ENCODE assay signal across 10 cellular contexts in the genomic region with DNA sequence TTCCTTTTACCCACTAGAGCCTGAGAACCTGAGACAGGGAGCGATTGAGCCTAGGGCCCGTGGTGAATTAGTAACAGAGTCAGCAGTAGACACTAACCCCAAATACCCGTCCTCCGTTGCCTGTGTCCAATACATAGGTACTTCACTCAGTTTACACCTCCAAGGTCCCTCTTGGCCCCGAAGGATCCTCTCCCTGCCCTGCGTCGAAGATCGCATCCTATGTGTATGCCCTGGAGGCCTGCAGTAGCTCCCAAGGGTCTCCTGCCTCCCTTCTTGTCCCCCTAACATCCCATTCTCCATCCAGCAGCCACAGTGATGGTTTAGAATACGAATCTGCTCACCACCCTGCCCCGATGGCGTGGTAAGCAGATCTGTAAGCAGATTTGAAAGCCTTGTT.
DNase-seq lines count a peak whose midpoint lies in the region; ATAC-seq, FAIRE-seq and TF ChIP-seq lines count a peak whose summit lies in the region.
"Had no signal": no experiment of that assay in that cellular context is flagged by ENCODE, and none has a peak within 500 bp of the region (broad histone marks: within the 10 kb centered on the region; RNA-seq: fewer than 3 reads in every experiment).

No MANE protein-coding gene starts in this region.

- H3K9me3 Mint-ChIP-seq in activated T-cell treated with anti-CD3 and anti-CD28 coated beads, Interleukin-2, amount 50 U/mL, for 24 hours: no peaks in the 10 kb centered on the region
- H3K9me3 Mint-ChIP-seq: activated T-helper 2 cell treated with anti-CD3 and anti-CD28 coated beads, Interferon-gamma antibody, Interleukin-2, Interleukin-4, amounts not matched to agents 10 μg/mL and 5 μg/mL and 100 μg/mL, durations not matched to agents 14 hours and 24 hours and 36 hours had no signal

- H3K9me3 ChIP-seq in testis: no peaks in the 10 kb centered on the region
- H3K9me3 ChIP-seq in OCI-LY7 (ENCODE audit: low read length): no peaks in the 10 kb centered on the region
- H3K9me3 ChIP-seq: SJSA1 had no signal

- POLR2A ChIA-PET in OCI-LY7 (lab: Charles Lee): no interaction called here

- H3K9me2 ChIP-seq in OCI-LY7 (ENCODE audit: insufficient read depth, low read length): no peaks in the 10 kb centered on the region

- no peak overlapping the region for H3K56ac ChIP-seq in mesendoderm (ENCODE audit: low read length)

- peak overlapping the region; percentile 35 for H3K4me3 Mint-ChIP-seq in activated T-cell treated with anti-CD3 and anti-CD28 coated beads, Interleukin-2, amount 50 U/mL, for 24 hours

- no peak for FAIRE-seq in bronchial epithelial cell (lab: Jason Lieb, UNC)

- no peak overlapping the region for H2BK5ac ChIP-seq in mesendoderm (ENCODE audit: low read length)

- no peak for TF ChIP-seq CTCF in bronchial epithelial cell (IDR thresholded peaks at IDR 0.05; ENCODE audit: insufficient read depth, low read length, severe bottlenecking)
- no peak for TF ChIP-seq CTCF in testis (IDR thresholded peaks at IDR 0.05)
- TF ChIP-seq CTCF in OCI-LY7 (conservative IDR thresholded peaks at IDR 0.05; ENCODE audit: low read length): no peak

- no peak overlapping the region for H2BK120ac ChIP-seq in mesendoderm (ENCODE audit: low read depth, low read length)

- WGBS in mesendoderm (ENCODE audit: extremely low coverage, insufficient coverage, low lambda C conversion rate): no CpG with 5 or more reads among the region's 11 CpGs
- 43 to 68% methylated on average over 6 to 11 of the region's 11 CpGs for WGBS in testis, 2 donors

- H3K36me3 Mint-ChIP-seq in activated T-cell treated with anti-CD3 and anti-CD28 coated beads, Interleukin-2, amount 50 U/mL, for 24 hours (ENCODE audit: low read depth): no peaks in the 10 kb centered on the region

- no peaks in the 10 kb centered on the region; the same call in 1 of the 2 replicates for H4K20me1 ChIP-seq in OCI-LY7 (ENCODE audit: insufficient read depth, low read length)

- no peak overlapping the region for H2BK15ac ChIP-seq in mesendoderm (replicated peaks; ENCODE audit: low read depth)

- H3K27ac Mint-ChIP-seq in activated T-cell treated with anti-CD3 and anti-CD28 coated beads, Interleukin-2, amount 50 U/mL, for 24 hours: no peak overlapping the region
- H3K27ac Mint-ChIP-seq: activated T-helper 2 cell treated with anti-CD3 and anti-CD28 coated beads, Interferon-gamma antibody, Interleukin-2, Interleukin-4, amounts not matched to agents 10 μg/mL and 5 μg/mL and 100 μg/mL, durations not matched to agents 14 hours and 24 hours and 36 hours had no signal

- peak overlapping the region; percentile 47 for H3K9ac ChIP-seq in mesendoderm (ENCODE audit: low read length)

- H3K36me3 ChIP-seq in bronchial epithelial cell (ENCODE audit: control insufficient read depth, insufficient read depth, low read length) (no peaks in the 10 kb centered on the region), mesendoderm (ENCODE audit: control insufficient read depth, insufficient read depth, low read length) (no peaks in the 10 kb centered on the region), testis (ENCODE audit: low read depth, missing control alignments) (no peaks in the 10 kb centered on the region), OCI-LY7 (ENCODE audit: insufficient read depth, low read length) (no peaks in the 10 kb centered on the region)
- H3K36me3 ChIP-seq: SJSA1 had no signal

- BruUV-seq in OCI-LY7 (replicated peaks; lab: Mats Ljungman, UMichigan): no TSS peak

- H3K4ac ChIP-seq in mesendoderm (ENCODE audit: low read depth, low read length): no peak overlapping the region

- peaks cover 12% of the 10 kb centered on the region for H3K4me1 Mint-ChIP-seq in activated T-cell treated with anti-CD3 and anti-CD28 coated beads, Interleukin-2, amount 50 U/mL, for 24 hours (ENCODE audit: low read depth)

- H3K27ac ChIP-seq in mesendoderm (ENCODE audit: low read depth, low read length) (no peak overlapping the region), testis (no peak overlapping the region), OCI-LY7 (ENCODE audit: low read depth, low read length, poor library complexity, severe bottlenecking) (no peak overlapping the region)
- H3K27ac ChIP-seq: SJSA1 had no signal

- no peak for DNase-seq in activated T-cell treated with anti-CD3 and anti-CD28 coated beads, Interleukin-2, amount 50 U/mL, for 24 hours
- DNase-seq in activated T-cell treated with anti-CD3 and anti-CD28 coated beads, Interleukin-2, amount 50 U/mL, for 1 hour: no peak
- DNase-seq in bronchial epithelial cell (ENCODE audit: low read depth) (no peak), mesendoderm (no peak), testis (no peak), AG20443 (ENCODE audit: low spot score) (no peak), OCI-LY7 (ENCODE audit: low spot score) (no peak)

- H4K8ac ChIP-seq in mesendoderm (ENCODE audit: low read depth, low read length): no peak overlapping the region

- intact Hi-C loops in testis (cut with DNase I; ENCODE audit: low total_unique reads) (no loop called here), OCI-LY7 (cut with micrococcal nuclease; ENCODE audit: unreplicated experiment) (no loop called here)

- peak overlapping the region; percentile 36 for H3K4me2 ChIP-seq in mesendoderm (ENCODE audit: low read length)
- no peak overlapping the region for H3K4me2 ChIP-seq in OCI-LY7 (ENCODE audit: low read length)

- H2AFZ ChIP-seq in OCI-LY7 (ENCODE audit: low read length): no peak overlapping the region

- H3K4me1 ChIP-seq in mesendoderm (ENCODE audit: control insufficient read depth, low read depth, low read length): no peaks in the 10 kb centered on the region
- no peaks in the 10 kb centered on the region for H3K4me1 ChIP-seq in testis
- H3K4me1 ChIP-seq in OCI-LY7 (ENCODE audit: insufficient read depth, low read length, poor library complexity, severe bottlenecking): no peaks in the 10 kb centered on the region
- H3K4me1 ChIP-seq: SJSA1 had no signal

- no peak for ATAC-seq in HG03521 (IDR thresholded peaks at IDR 0.05; ENCODE audit: unreplicated experiment)

- no peaks in the 10 kb centered on the region for H3K79me1 ChIP-seq in mesendoderm (ENCODE audit: low read length)

- H3K79me2 ChIP-seq in mesendoderm (ENCODE audit: control insufficient read depth, insufficient read depth, low read length) (no peaks in the 10 kb centered on the region), OCI-LY7 (ENCODE audit: insufficient read depth, low read depth, low read length) (no peaks in the 10 kb centered on the region)

- no peak overlapping the region for H4K5ac ChIP-seq in mesendoderm (ENCODE audit: low read length)

- no peak overlapping the region for H3K18ac ChIP-seq in mesendoderm (ENCODE audit: low read length)

- no peak for TF ChIP-seq POLR2A in testis (IDR thresholded peaks at IDR 0.05)

- peaks cover 2% of the 10 kb centered on the region for H3K27me3 ChIP-seq in bronchial epithelial cell (ENCODE audit: control insufficient read depth, insufficient read depth, low read length)
- peaks cover 7% of the 10 kb centered on the region for H3K27me3 ChIP-seq in mesendoderm (ENCODE audit: insufficient read depth, low read length, poor library complexity)
- H3K27me3 ChIP-seq in testis: no peaks in the 10 kb centered on the region

- H3K4me3 ChIP-seq in bronchial epithelial cell (ENCODE audit: low read depth, low read length) (peak overlapping the region; percentile 21), mesendoderm (ENCODE audit: low read length) (no peak overlapping the region), testis (peak overlapping the region; percentile 40 to 62), OCI-LY7 (ENCODE audit: low read depth, low read length, poor library complexity, severe bottlenecking) (no peak overlapping the region)
- H3K4me3 ChIP-seq: SJSA1 had no signal

- H2AK5ac ChIP-seq in mesendoderm (ENCODE audit: low read length): no peak overlapping the region

- H3K23ac ChIP-seq in mesendoderm (ENCODE audit: low read length): no peak overlapping the region

- peaks cover 46% of the 10 kb centered on the region for H3K27me3 Mint-ChIP-seq in activated T-cell treated with anti-CD3 and anti-CD28 coated beads, Interleukin-2, amount 50 U/mL, for 24 hours

- CTCF ChIA-PET in OCI-LY7 (lab: Charles Lee; ENCODE audit: unreplicated experiment): no interaction called here

Comparison
In these comparisons a context has a peak if more than half of its experiments do, and no peak if none do; other contexts are left out.
1. H3K4me3 ChIP-seq: peak in bronchial epithelial cell (single experiment) and testis (2 of 2); none in mesendoderm (single experiment) and OCI-LY7 (single experiment).